In genomic region chr3:61719278-61719977, GRCh38 we compare ENCODE assay signal across 27 cellular contexts.
DNase-seq lines count a peak whose midpoint lies in the region; ATAC-seq and TF ChIP-seq lines count a peak whose summit lies in the region.
"Had no signal": no experiment of that assay in that cellular context is flagged by ENCODE, and none has a peak within 500 bp of the region (broad histone marks: within the 10 kb centered on the region; RNA-seq: fewer than 3 reads in every experiment).

No MANE protein-coding gene starts in this region.

- ATAC-seq in GM21367 (IDR thresholded peaks at IDR 0.05; ENCODE audit: unreplicated experiment) (no peak), GM18868 (IDR thresholded peaks at IDR 0.05; ENCODE audit: unreplicated experiment) (no peak)
- ATAC-seq: GM12878, left colon, pancreas had no signal

- H3K4me1 Mint-ChIP-seq in nephron progenitor cell = peaks cover 42% of the 10 kb centered on the region
- H3K4me1 Mint-ChIP-seq: activated CD4-positive, alpha-beta T cell treated with anti-CD3 and anti-CD28 coated beads, Interleukin-2, amount 10 ng/mL, durations not matched to agents 7 days and 5 days; activated naive CD4-positive, alpha-beta T cell treated with anti-CD3 and anti-CD28 coated beads, Interleukin-2, amount 10 ng/mL, durations not matched to agents 7 days and 5 days; naive B cell had no signal

- H3K9me2 ChIP-seq in SK-N-SH = no peaks in the 10 kb centered on the region

- no peak for TF ChIP-seq RAD21 in SK-N-SH (IDR thresholded peaks at IDR 0.05; ENCODE audit: low read length)

- CTCF ChIA-PET in SK-N-SH (lab: Yijun Ruan, JAX) = no interaction called here

- TF ChIP-seq CTCF in SK-N-SH (IDR thresholded peaks at IDR 0.05) (no peak), nephron progenitor cell (IDR thresholded peaks at IDR 0.05) (no peak)

- no peak for TF ChIP-seq EP300 in SK-N-SH (IDR thresholded peaks at IDR 0.05; ENCODE audit: borderline replicate concordance in 1 of 2, low read depth in 1 of 2, low read length in 1 of 2)

- peaks cover 7% of the 10 kb centered on the region; the same call in 1 of the 2 replicates for H3K79me2 ChIP-seq in SK-N-SH (ENCODE audit: insufficient read depth)

- no peak overlapping the region for H3K4me2 ChIP-seq in SK-N-SH
- H3K4me2 ChIP-seq: BLaER1 had no signal

- no peaks in the 10 kb centered on the region for H3K27me3 ChIP-seq in SK-N-SH (ENCODE audit: insufficient read depth)
- H3K27me3 ChIP-seq: BLaER1, pancreas, thyroid gland had no signal

- no peak overlapping the region for H3K4me3 ChIP-seq in SK-N-SH (ENCODE audit: low read depth in 2 of 2, low read length in 1 of 2)
- H3K4me3 ChIP-seq: BLaER1, GM12878, HAP-1, pancreas, SK-N-MC, thyroid gland had no signal

- no peak overlapping the region for H2AFZ ChIP-seq in SK-N-SH (ENCODE audit: low read depth)

- H3K27me3 Mint-ChIP-seq in nephron progenitor cell (ENCODE audit: low read depth, poor library complexity) = no peaks in the 10 kb centered on the region
- H3K27me3 Mint-ChIP-seq: activated CD4-positive, alpha-beta T cell treated with anti-CD3 and anti-CD28 coated beads, Interleukin-2, amount 10 ng/mL, durations not matched to agents 7 days and 5 days; activated naive CD4-positive, alpha-beta T cell treated with anti-CD3 and anti-CD28 coated beads, Interleukin-2, amount 10 ng/mL, durations not matched to agents 7 days and 5 days; naive B cell; stimulated activated naive CD8-positive, alpha-beta T cell treated with anti-CD3 and anti-CD28 coated beads, Interleukin-15, Interleukin-2, amounts not matched to agents 100 ng/mL and 50 ng/mL, for 24 hours had no signal

- POLR2A ChIA-PET in SK-N-SH (lab: Yijun Ruan, JAX) = no interaction called here

- H3K4me1 ChIP-seq in SK-N-SH (ENCODE audit: control insufficient read depth in 1 of 2, insufficient read depth in 2 of 2, low read depth in 1 of 2, low read length in 1 of 2) = no peaks in the 10 kb centered on the region
- H3K4me1 ChIP-seq: BLaER1, HAP-1 had no signal

- DNase-seq in G401 (ENCODE audit: low spot score) (peak; percentile 56), SK-N-SH (no peak), globus pallidus (ENCODE audit: low spot score) (peak; percentile 16), nephron progenitor cell (no peak), GDM1 (lab: John Stamatoyannopoulos, UW) (no peak), kidney glomerular epithelial cell (lab: John Stamatoyannopoulos, UW) (no peak)
- DNase-seq: ACHN; activated CD4-positive, alpha-beta T cell treated with anti-CD3 and anti-CD28 coated beads, Interleukin-2, amount 10 ng/mL, durations not matched to agents 7 days and 5 days; activated naive CD4-positive, alpha-beta T cell treated with anti-CD3 and anti-CD28 coated beads, Interleukin-2, amount 10 ng/mL, durations not matched to agents 7 days and 5 days; COR-L47; left colon; naive B cell; NCI-H1417 treated with DMSO at 0.1 percent for 48 hours; NCI-H524; pancreas; T-helper 2 cell had no signal

- no peaks in the 10 kb centered on the region for H3F3A ChIP-seq in SK-N-SH (replicated peaks; ENCODE audit: insufficient read depth)

- H4K20me1 ChIP-seq in SK-N-SH (ENCODE audit: insufficient read depth) = peaks cover 14% of the 10 kb centered on the region; the same call in 1 of the 2 replicates
- H4K20me1 ChIP-seq: BLaER1 had no signal

- in situ Hi-C loops in G401 (cut with HindIII; ENCODE audit: low sequenced_read_pairs) = no loop called here

- no peak overlapping the region for H3K4me3 Mint-ChIP-seq in nephron progenitor cell
- H3K4me3 Mint-ChIP-seq: activated CD4-positive, alpha-beta T cell treated with anti-CD3 and anti-CD28 coated beads, Interleukin-2, amount 10 ng/mL, durations not matched to agents 7 days and 5 days; activated naive CD4-positive, alpha-beta T cell treated with anti-CD3 and anti-CD28 coated beads, Interleukin-2, amount 10 ng/mL, durations not matched to agents 7 days and 5 days; activated T-helper 1 cell treated with anti-CD3 and anti-CD28 coated beads, Interleukin-12 subunit alpha, Interleukin-12 subunit beta, Interleukin-2, Interleukin-4 antibody, amounts not matched to agents 30 ng/mL and 10 ng/mL and 1 ng/mL, durations not matched to agents 14 hours and 24 hours and 36 hours; stimulated activated naive CD8-positive, alpha-beta T cell treated with anti-CD3 and anti-CD28 coated beads, Interleukin-15, Interleukin-2, amounts not matched to agents 100 ng/mL and 50 ng/mL, for 24 hours had no signal

- peaks cover 14% of the 10 kb centered on the region for H3K9me3 Mint-ChIP-seq in nephron progenitor cell
- H3K9me3 Mint-ChIP-seq: activated CD4-positive, alpha-beta T cell treated with anti-CD3 and anti-CD28 coated beads, Interleukin-2, amount 10 ng/mL, durations not matched to agents 7 days and 5 days; activated naive CD4-positive, alpha-beta T cell treated with anti-CD3 and anti-CD28 coated beads, Interleukin-2, amount 10 ng/mL, durations not matched to agents 7 days and 5 days; activated T-helper 1 cell treated with anti-CD3 and anti-CD28 coated beads, Interleukin-12 subunit alpha, Interleukin-12 subunit beta, Interleukin-2, Interleukin-4 antibody, amounts not matched to agents 30 ng/mL and 10 ng/mL and 1 ng/mL, durations not matched to agents 14 hours and 24 hours and 36 hours; stimulated activated naive CD8-positive, alpha-beta T cell treated with anti-CD3 and anti-CD28 coated beads, Interleukin-15, Interleukin-2, amounts not matched to agents 100 ng/mL and 50 ng/mL, for 24 hours had no signal

- no peak overlapping the region for H3K9ac ChIP-seq in SK-N-SH
- H3K9ac ChIP-seq: BLaER1 had no signal

- H3K27ac ChIP-seq in SK-N-SH (ENCODE audit: low read depth in 2 of 2, low read length in 1 of 2) = no peak overlapping the region
- H3K27ac ChIP-seq: BLaER1, pancreas, SK-N-MC, VCaP had no signal

- peak overlapping the region; percentile 70 for H3K27ac Mint-ChIP-seq in nephron progenitor cell
- H3K27ac Mint-ChIP-seq: activated CD4-positive, alpha-beta T cell treated with anti-CD3 and anti-CD28 coated beads, Interleukin-2, amount 10 ng/mL, durations not matched to agents 7 days and 5 days; activated naive CD4-positive, alpha-beta T cell treated with anti-CD3 and anti-CD28 coated beads, Interleukin-2, amount 10 ng/mL, durations not matched to agents 7 days and 5 days; activated T-helper 1 cell treated with anti-CD3 and anti-CD28 coated beads, Interleukin-12 subunit alpha, Interleukin-12 subunit beta, Interleukin-2, Interleukin-4 antibody, amounts not matched to agents 30 ng/mL and 10 ng/mL and 1 ng/mL, durations not matched to agents 14 hours and 24 hours and 36 hours; IgD-negative memory B cell; naive B cell; stimulated activated naive CD8-positive, alpha-beta T cell treated with anti-CD3 and anti-CD28 coated beads, Interleukin-15, Interleukin-2, amounts not matched to agents 100 ng/mL and 50 ng/mL, for 24 hours had no signal

- no peaks in the 10 kb centered on the region for H3K36me3 ChIP-seq in SK-N-SH (replicated peaks in 1 of 2; ENCODE audit: control insufficient read depth in 1 of 2, insufficient read depth in 2 of 2, low read length in 1 of 2)
- H3K36me3 ChIP-seq: BLaER1, HAP-1, pancreas, thyroid gland had no signal

- H3K9me3 ChIP-seq in SK-N-SH = no peaks in the 10 kb centered on the region
- H3K9me3 ChIP-seq: BLaER1, HAP-1, pancreas, thyroid gland had no signal

- 76% methylated on average over 8 of the region's 8 CpGs for WGBS in SK-N-SH (ENCODE audit: low lambda C conversion rate)

- H3K36me3 Mint-ChIP-seq in nephron progenitor cell (ENCODE audit: low read depth) = peaks cover 32% of the 10 kb centered on the region
- H3K36me3 Mint-ChIP-seq: activated naive CD4-positive, alpha-beta T cell treated with anti-CD3 and anti-CD28 coated beads, Interleukin-2, amount 10 ng/mL, durations not matched to agents 7 days and 5 days; naive B cell had no signal

TF ChIP-seq in SK-N-SH, 30 proteins besides CTCF, POLR2A, EP300 and RAD21:
- TF ChIP-seq, protein P1, sequence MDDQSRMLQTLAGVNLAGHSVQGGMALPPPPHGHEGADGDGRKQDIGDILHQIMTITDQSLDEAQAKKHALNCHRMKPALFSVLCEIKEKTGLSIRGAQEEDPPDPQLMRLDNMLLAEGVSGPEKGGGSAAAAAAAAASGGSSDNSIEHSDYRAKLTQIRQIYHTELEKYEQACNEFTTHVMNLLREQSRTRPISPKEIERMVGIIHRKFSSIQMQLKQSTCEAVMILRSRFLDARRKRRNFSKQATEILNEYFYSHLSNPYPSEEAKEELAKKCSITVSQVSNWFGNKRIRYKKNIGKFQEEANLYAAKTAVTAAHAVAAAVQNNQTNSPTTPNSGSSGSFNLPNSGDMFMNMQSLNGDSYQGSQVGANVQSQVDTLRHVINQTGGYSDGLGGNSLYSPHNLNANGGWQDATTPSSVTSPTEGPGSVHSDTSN (IDR thresholded peaks at IDR 0.05) = 0 out of 2 replicates have a peak, but pooled peaks have one; percentile 15
- no peak for TF ChIP-seq FOXJ3 (CRISPR knock-in tag; IDR thresholded peaks at IDR 0.05)

Comparison
In these comparisons a context has a peak if more than half of its experiments do, and no peak if none do; other contexts are left out.
1. DNase-seq: peak in G401 (single experiment) and globus pallidus (single experiment); none in SK-N-SH (single experiment), nephron progenitor cell (single experiment), GDM1 (single experiment) and kidney glomerular epithelial cell (single experiment).